Comparison of ENCODE assay signal across 22 cellular contexts in genomic region chr6:159031826-159032225, GRCh38. TPM values are rescaled to one million over a fixed set of nuclear protein-coding genes. Genes with fewer than 3 reads are reported as not detected.
"Had no signal": no experiment of that assay in that cellular context is flagged by ENCODE, and none has a peak within 500 bp of the region (broad histone marks: within the 10 kb centered on the region; RNA-seq: fewer than 3 reads in every experiment).

No MANE protein-coding gene starts in this region.

- H3K27me3 Mint-ChIP-seq: activated naive CD8-positive, alpha-beta T cell treated with anti-CD3 and anti-CD28 coated beads for 36 hours; stimulated activated naive CD8-positive, alpha-beta T cell treated with anti-CD3 and anti-CD28 coated beads, Interleukin-15, Interleukin-2, amounts not matched to agents 100 ng/mL and 50 ng/mL, for 24 hours had no signal

- H3K4me1 Mint-ChIP-seq: endodermal cell, nephron had no signal

- H3K4me3 ChIP-seq: dorsolateral prefrontal cortex, esophagus squamous epithelium, gastrocnemius medialis, pancreas, thyroid gland had no signal

- ATAC-seq: activated T-cell treated with anti-CD3 and anti-CD28 coated beads, Interleukin-2, amount 50 U/mL, for 4 hours; gastrocnemius medialis; left ventricle myocardium superior; right cardiac atrium had no signal

- H3K27ac ChIP-seq: gastrocnemius medialis, pancreas, thyroid gland had no signal

- H3K4me1 ChIP-seq: esophagus squamous epithelium, gastrocnemius medialis, pancreas, thyroid gland had no signal

- H3K4me3 Mint-ChIP-seq: activated naive CD8-positive, alpha-beta T cell treated with anti-CD3 and anti-CD28 coated beads for 36 hours; activated T-cell treated with anti-CD3 and anti-CD28 coated beads, Interleukin-2, amount 50 U/mL, for 4 hours; endodermal cell; nephron; stimulated activated naive CD8-positive, alpha-beta T cell treated with anti-CD3 and anti-CD28 coated beads, Interleukin-15, Interleukin-2, amounts not matched to agents 100 ng/mL and 50 ng/mL, for 24 hours had no signal

- DNase-seq: activated CD4-positive, alpha-beta T cell treated with anti-CD3 and anti-CD28 coated beads, Interleukin-2, amount 50 U/mL, for 4 hours; activated CD8-positive, alpha-beta memory T cell treated with anti-CD3 and anti-CD28 coated beads for 24 hours; activated CD8-positive, alpha-beta memory T cell treated with anti-CD3 and anti-CD28 coated beads, Interleukin-2, amount 50 U/mL, for 48 hours; activated naive CD4-positive, alpha-beta T cell treated with Interleukin-2 at 50 U/mL for 16 hours; activated naive CD8-positive, alpha-beta T cell treated with anti-CD3 and anti-CD28 coated beads for 36 hours; activated T-cell treated with anti-CD3 and anti-CD28 coated beads, Interleukin-2, amount 50 U/mL, for 4 hours; central memory CD4-positive, alpha-beta T cell; dorsolateral prefrontal cortex; endodermal cell; esophagus squamous epithelium; gastrocnemius medialis; hippocampal formation; left ventricle myocardium superior; pancreas; right cardiac atrium; stimulated activated CD4-positive, alpha-beta T cell treated with anti-CD3 and anti-CD28 coated beads, Interleukin-12 subunit alpha, Interleukin-12 subunit beta, amount 100 ng/mL, for 4 hours; stimulated activated CD4-positive, alpha-beta T cell treated with anti-CD3 and anti-CD28 coated beads, Interleukin-1b, Interleukin-23, amount 100 ng/mL, for 48 hours; substantia nigra; thyroid gland had no signal

- H3K36me3 ChIP-seq: gastrocnemius medialis, pancreas, thyroid gland had no signal

- H3K9me3 ChIP-seq: esophagus squamous epithelium, gastrocnemius medialis, pancreas, thyroid gland had no signal

- H3K27ac Mint-ChIP-seq: activated naive CD8-positive, alpha-beta T cell treated with anti-CD3 and anti-CD28 coated beads for 36 hours; endodermal cell; nephron; stimulated activated naive CD8-positive, alpha-beta T cell treated with anti-CD3 and anti-CD28 coated beads, Interleukin-15, Interleukin-2, amounts not matched to agents 100 ng/mL and 50 ng/mL, for 24 hours had no signal

- H3K9me3 Mint-ChIP-seq: activated T-cell treated with anti-CD3 and anti-CD28 coated beads, Interleukin-2, amount 50 U/mL, for 4 hours; endodermal cell; stimulated activated naive CD8-positive, alpha-beta T cell treated with anti-CD3 and anti-CD28 coated beads, Interleukin-15, Interleukin-2, amounts not matched to agents 100 ng/mL and 50 ng/mL, for 24 hours had no signal

- H3K27me3 ChIP-seq: dorsolateral prefrontal cortex, esophagus squamous epithelium, gastrocnemius medialis, pancreas, thyroid gland had no signal

RNA-seq across cellular contexts. Expression of gene TAGAP, which starts 13.0 kb away (rescaled TPM):
- total RNA-seq: pulmonary artery endothelial cell had no signal
